1 cellular context compared by ENCODE assay signal in genomic region chr15:59424626-59425025, GRCh38.
TF ChIP-seq lines count a peak whose summit lies in the region.

No MANE protein-coding gene starts in this region.

TF ChIP-seq in GM12878, 131 proteins besides CTCF, POLR2A, EP300 and RAD21:
- TF ChIP-seq, protein P1, sequence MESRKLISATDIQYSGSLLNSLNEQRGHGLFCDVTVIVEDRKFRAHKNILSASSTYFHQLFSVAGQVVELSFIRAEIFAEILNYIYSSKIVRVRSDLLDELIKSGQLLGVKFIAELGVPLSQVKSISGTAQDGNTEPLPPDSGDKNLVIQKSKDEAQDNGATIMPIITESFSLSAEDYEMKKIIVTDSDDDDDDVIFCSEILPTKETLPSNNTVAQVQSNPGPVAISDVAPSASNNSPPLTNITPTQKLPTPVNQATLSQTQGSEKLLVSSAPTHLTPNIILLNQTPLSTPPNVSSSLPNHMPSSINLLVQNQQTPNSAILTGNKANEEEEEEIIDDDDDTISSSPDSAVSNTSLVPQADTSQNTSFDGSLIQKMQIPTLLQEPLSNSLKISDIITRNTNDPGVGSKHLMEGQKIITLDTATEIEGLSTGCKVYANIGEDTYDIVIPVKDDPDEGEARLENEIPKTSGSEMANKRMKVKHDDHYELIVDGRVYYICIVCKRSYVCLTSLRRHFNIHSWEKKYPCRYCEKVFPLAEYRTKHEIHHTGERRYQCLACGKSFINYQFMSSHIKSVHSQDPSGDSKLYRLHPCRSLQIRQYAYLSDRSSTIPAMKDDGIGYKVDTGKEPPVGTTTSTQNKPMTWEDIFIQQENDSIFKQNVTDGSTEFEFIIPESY (IDR thresholded peaks at IDR 0.05): no peak
- TF ChIP-seq E4F1 (IDR thresholded peaks at IDR 0.05; ENCODE audit: borderline replicate concordance, partially characterized antibody) (no peak), MEF2B (IDR thresholded peaks at IDR 0.05; ENCODE audit: partially characterized antibody, poor library complexity, severe bottlenecking) (no peak), HDGF (IDR thresholded peaks at IDR 0.05) (no peak), JUNB (IDR thresholded peaks at IDR 0.05) (no peak), YBX1 (IDR thresholded peaks at IDR 0.05) (no peak), HDAC2 (IDR thresholded peaks at IDR 0.05) (no peak), KAT2A (conservative IDR thresholded peaks at IDR 0.05; ENCODE audit: control insufficient read depth, low read depth, low read length) (no peak), BRCA1 (IDR thresholded peaks at IDR 0.05; ENCODE audit: low read depth, low read length) (no peak), SUPT20H (IDR thresholded peaks at IDR 0.05; ENCODE audit: borderline replicate concordance, control insufficient read depth, low read depth, low read length) (no peak), ZZZ3 (IDR thresholded peaks at IDR 0.05; ENCODE audit: control insufficient read depth, insufficient read length, low read depth) (no peak), SUZ12 (IDR thresholded peaks at IDR 0.05; ENCODE audit: unreplicated experiment) (no peak), RAD51 (IDR thresholded peaks at IDR 0.05) (no peak), PAX8 (IDR thresholded peaks at IDR 0.05) (no peak), ETV6 (conservative IDR thresholded peaks at IDR 0.05 in 1 of 2, IDR thresholded peaks at IDR 0.05 in 1 of 2; ENCODE audit: borderline replicate concordance in 1 of 2, low read depth in 1 of 2) (no peak)
